In genomic region chr6:108580645-108581044, GRCh38 we compare ENCODE assay signal across 1 cellular context.
TF ChIP-seq lines count a peak whose summit lies in the region.

No MANE protein-coding gene starts in this region.

TF ChIP-seq in endothelial cell of umbilical vein, 7 proteins besides CTCF, POLR2A, EP300 and RAD21 (continued from another document):
- TF ChIP-seq MAX (IDR thresholded peaks at IDR 0.05; ENCODE audit: insufficient read depth, insufficient read length) (no peak), JUN (IDR thresholded peaks at IDR 0.05; ENCODE audit: borderline replicate concordance, insufficient read depth, insufficient read length, low read depth) (no peak), EZH2 (IDR thresholded peaks at IDR 0.05; ENCODE audit: borderline replicate concordance, low read depth, low read length, severe bottlenecking) (no peak)
